1 cellular context compared by ENCODE assay signal in the genomic region with DNA sequence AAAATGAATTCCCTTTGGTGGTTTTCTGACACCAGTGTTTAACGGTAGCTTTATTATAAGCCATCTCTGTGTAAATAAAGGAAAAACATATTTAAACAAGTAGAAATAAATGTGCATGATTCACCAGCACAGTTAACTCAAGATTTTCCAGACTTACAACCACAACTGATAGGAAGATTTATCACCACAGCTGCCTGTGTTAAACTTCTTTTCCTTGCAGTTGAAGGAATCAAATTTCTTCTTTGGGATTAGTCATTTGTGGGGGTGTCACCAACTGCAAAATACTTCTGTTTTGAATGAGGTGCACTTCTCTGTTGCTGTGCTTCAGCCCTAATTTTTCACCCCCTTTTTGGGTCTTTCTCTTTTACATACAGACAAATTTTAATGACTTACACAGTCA.
A peak's percentile ranks its signal among the peaks of the same experiment; 100 is the strongest.
TF ChIP-seq lines count a peak whose summit lies in the region.

No MANE protein-coding gene starts in this region.

TF ChIP-seq in K562, 482 proteins besides CTCF, POLR2A, EP300 and RAD21 (continued from another document and continues in another):
- TF ChIP-seq, protein P1, sequence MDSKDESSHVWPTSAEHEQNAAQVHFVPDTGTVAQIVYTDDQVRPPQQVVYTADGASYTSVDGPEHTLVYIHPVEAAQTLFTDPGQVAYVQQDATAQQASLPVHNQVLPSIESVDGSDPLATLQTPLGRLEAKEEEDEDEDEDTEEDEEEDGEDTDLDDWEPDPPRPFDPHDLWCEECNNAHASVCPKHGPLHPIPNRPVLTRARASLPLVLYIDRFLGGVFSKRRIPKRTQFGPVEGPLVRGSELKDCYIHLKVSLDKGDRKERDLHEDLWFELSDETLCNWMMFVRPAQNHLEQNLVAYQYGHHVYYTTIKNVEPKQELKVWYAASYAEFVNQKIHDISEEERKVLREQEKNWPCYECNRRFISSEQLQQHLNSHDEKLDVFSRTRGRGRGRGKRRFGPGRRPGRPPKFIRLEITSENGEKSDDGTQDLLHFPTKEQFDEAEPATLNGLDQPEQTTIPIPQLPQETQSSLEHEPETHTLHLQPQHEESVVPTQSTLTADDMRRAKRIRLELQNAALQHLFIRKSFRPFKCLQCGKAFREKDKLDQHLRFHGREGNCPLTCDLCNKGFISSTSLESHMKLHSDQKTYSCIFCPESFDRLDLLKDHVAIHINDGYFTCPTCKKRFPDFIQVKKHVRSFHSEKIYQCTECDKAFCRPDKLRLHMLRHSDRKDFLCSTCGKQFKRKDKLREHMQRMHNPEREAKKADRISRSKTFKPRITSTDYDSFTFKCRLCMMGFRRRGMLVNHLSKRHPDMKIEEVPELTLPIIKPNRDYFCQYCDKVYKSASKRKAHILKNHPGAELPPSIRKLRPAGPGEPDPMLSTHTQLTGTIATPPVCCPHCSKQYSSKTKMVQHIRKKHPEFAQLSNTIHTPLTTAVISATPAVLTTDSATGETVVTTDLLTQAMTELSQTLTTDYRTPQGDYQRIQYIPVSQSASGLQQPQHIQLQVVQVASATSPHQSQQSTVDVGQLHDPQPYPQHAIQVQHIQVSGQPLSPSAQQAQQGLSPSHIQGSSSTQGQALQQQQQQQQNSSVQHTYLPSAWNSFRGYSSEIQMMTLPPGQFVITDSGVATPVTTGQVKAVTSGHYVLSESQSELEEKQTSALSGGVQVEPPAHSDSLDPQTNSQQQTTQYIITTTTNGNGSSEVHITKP (IDR thresholded peaks at IDR 0.05; ENCODE audit: partially characterized antibody), result peak; percentile 15
- peak; percentile 62 for TF ChIP-seq CBFA2T3 (IDR thresholded peaks at IDR 0.05)
- peak in 1 of 2 experiments; percentile 81; a peak in 2 of 4 replicates for TF ChIP-seq FOXA3 (CRISPR knock-in tag; conservative IDR thresholded peaks at IDR 0.05 in 1 of 2, IDR thresholded peaks at IDR 0.05 in 1 of 2)
- peak; percentile 96 for TF ChIP-seq MEIS2 (IDR thresholded peaks at IDR 0.05; ENCODE audit: partially characterized antibody)
- TF ChIP-seq, protein P2, sequence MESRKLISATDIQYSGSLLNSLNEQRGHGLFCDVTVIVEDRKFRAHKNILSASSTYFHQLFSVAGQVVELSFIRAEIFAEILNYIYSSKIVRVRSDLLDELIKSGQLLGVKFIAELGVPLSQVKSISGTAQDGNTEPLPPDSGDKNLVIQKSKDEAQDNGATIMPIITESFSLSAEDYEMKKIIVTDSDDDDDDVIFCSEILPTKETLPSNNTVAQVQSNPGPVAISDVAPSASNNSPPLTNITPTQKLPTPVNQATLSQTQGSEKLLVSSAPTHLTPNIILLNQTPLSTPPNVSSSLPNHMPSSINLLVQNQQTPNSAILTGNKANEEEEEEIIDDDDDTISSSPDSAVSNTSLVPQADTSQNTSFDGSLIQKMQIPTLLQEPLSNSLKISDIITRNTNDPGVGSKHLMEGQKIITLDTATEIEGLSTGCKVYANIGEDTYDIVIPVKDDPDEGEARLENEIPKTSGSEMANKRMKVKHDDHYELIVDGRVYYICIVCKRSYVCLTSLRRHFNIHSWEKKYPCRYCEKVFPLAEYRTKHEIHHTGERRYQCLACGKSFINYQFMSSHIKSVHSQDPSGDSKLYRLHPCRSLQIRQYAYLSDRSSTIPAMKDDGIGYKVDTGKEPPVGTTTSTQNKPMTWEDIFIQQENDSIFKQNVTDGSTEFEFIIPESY (CRISPR knock-in tag; IDR thresholded peaks at IDR 0.05), result no peak
- TF ChIP-seq, protein P3, sequence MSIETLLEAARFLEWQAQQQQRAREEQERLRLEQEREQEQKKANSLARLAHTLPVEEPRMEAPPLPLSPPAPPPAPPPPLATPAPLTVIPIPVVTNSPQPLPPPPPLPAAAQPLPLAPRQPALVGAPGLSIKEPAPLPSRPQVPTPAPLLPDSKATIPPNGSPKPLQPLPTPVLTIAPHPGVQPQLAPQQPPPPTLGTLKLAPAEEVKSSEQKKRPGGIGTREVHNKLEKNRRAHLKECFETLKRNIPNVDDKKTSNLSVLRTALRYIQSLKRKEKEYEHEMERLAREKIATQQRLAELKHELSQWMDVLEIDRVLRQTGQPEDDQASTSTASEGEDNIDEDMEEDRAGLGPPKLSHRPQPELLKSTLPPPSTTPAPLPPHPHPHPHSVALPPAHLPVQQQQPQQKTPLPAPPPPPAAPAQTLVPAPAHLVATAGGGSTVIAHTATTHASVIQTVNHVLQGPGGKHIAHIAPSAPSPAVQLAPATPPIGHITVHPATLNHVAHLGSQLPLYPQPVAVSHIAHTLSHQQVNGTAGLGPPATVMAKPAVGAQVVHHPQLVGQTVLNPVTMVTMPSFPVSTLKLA (conservative IDR thresholded peaks at IDR 0.05), result no peak
- TF ChIP-seq, protein P4, sequence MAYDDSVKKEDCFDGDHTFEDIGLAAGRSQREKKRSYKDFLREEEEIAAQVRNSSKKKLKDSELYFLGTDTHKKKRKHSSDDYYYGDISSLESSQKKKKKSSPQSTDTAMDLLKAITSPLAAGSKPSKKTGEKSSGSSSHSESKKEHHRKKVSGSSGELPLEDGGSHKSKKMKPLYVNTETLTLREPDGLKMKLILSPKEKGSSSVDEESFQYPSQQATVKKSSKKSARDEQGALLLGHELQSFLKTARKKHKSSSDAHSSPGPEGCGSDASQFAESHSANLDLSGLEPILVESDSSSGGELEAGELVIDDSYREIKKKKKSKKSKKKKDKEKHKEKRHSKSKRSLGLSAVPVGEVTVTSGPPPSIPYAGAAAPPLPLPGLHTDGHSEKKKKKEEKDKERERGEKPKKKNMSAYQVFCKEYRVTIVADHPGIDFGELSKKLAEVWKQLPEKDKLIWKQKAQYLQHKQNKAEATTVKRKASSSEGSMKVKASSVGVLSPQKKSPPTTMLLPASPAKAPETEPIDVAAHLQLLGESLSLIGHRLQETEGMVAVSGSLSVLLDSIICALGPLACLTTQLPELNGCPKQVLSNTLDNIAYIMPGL (CRISPR knock-in tag; IDR thresholded peaks at IDR 0.05), result no peak
- peak; percentile 37 for TF ChIP-seq TCF3 (CRISPR knock-in tag; IDR thresholded peaks at IDR 0.05)
- TF ChIP-seq FOXK2 (conservative IDR thresholded peaks at IDR 0.05 in 1 of 2, IDR thresholded peaks at IDR 0.05 in 1 of 2; ENCODE audit: low read depth in 2 of 2), result 0 out of 4 replicates have a peak, but pooled peaks of 1 of the 2 experiments have one; percentile 14
- TF ChIP-seq TBL1XR1 (IDR thresholded peaks at IDR 0.05; ENCODE audit: low read length in 2 of 2), result peak in 1 of 2 experiments; percentile 54; a peak in 2 of 4 replicates
- TF ChIP-seq, protein P5, sequence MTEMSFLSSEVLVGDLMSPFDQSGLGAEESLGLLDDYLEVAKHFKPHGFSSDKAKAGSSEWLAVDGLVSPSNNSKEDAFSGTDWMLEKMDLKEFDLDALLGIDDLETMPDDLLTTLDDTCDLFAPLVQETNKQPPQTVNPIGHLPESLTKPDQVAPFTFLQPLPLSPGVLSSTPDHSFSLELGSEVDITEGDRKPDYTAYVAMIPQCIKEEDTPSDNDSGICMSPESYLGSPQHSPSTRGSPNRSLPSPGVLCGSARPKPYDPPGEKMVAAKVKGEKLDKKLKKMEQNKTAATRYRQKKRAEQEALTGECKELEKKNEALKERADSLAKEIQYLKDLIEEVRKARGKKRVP (CRISPR knock-in tag; IDR thresholded peaks at IDR 0.05), result no peak
- TF ChIP-seq ETV5 (CRISPR knock-in tag; IDR thresholded peaks at IDR 0.05; ENCODE audit: low read depth), result no peak
- TF ChIP-seq, protein P6, sequence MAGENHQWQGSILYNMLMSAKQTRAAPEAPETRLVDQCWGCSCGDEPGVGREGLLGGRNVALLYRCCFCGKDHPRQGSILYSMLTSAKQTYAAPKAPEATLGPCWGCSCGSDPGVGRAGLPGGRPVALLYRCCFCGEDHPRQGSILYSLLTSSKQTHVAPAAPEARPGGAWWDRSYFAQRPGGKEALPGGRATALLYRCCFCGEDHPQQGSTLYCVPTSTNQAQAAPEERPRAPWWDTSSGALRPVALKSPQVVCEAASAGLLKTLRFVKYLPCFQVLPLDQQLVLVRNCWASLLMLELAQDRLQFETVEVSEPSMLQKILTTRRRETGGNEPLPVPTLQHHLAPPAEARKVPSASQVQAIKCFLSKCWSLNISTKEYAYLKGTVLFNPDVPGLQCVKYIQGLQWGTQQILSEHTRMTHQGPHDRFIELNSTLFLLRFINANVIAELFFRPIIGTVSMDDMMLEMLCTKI (IDR thresholded peaks at IDR 0.05; ENCODE audit: partially characterized antibody), result no peak
- TF ChIP-seq, protein P7, sequence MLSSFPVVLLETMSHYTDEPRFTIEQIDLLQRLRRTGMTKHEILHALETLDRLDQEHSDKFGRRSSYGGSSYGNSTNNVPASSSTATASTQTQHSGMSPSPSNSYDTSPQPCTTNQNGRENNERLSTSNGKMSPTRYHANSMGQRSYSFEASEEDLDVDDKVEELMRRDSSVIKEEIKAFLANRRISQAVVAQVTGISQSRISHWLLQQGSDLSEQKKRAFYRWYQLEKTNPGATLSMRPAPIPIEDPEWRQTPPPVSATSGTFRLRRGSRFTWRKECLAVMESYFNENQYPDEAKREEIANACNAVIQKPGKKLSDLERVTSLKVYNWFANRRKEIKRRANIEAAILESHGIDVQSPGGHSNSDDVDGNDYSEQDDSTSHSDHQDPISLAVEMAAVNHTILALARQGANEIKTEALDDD (IDR thresholded peaks at IDR 0.05), result peak; percentile 70
- peak; percentile 75; the same call in 1 of the 2 replicates for TF ChIP-seq SMARCE1 (IDR thresholded peaks at IDR 0.05)
- TF ChIP-seq ADNP (tag; IDR thresholded peaks at IDR 0.05), result peak; percentile 8; the same call in 1 of the 2 replicates
- no peak for TF ChIP-seq NFE2 (IDR thresholded peaks at IDR 0.05; ENCODE audit: low read depth)
- no peak for TF ChIP-seq CHCHD3 (CRISPR knock-in tag; IDR thresholded peaks at IDR 0.05)
- 0 out of 2 replicates have a peak, but pooled peaks have one; percentile 20 for TF ChIP-seq FOXM1 (IDR thresholded peaks at IDR 0.05; ENCODE audit: low read depth)
- no peak for TF ChIP-seq FOXM1 (CRISPR knock-in tag; IDR thresholded peaks at IDR 0.05; ENCODE audit: low read depth)
- TF ChIP-seq, protein P8, sequence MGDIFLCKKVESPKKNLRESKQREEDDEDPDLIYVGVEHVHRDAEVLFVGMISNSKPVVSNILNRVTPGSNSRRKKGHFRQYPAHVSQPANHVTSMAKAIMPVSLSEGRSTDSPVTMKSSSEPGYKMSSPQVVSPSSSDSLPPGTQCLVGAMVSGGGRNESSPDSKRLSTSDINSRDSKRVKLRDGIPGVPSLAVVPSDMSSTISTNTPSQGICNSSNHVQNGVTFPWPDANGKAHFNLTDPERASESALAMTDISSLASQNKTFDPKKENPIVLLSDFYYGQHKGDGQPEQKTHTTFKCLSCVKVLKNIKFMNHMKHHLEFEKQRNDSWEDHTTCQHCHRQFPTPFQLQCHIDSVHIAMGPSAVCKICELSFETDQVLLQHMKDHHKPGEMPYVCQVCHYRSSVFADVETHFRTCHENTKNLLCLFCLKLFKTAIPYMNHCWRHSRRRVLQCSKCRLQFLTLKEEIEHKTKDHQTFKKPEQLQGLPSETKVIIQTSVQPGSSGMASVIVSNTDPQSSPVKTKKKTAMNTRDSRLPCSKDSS (IDR thresholded peaks at IDR 0.05; ENCODE audit: low read depth, partially characterized antibody), result no peak
- no peak for TF ChIP-seq SPI1 (IDR thresholded peaks at IDR 0.05; ENCODE audit: borderline replicate concordance, low read depth, low read length)
- TF ChIP-seq CBFA2T2 (conservative IDR thresholded peaks at IDR 0.05), result peak; percentile 43
- TF ChIP-seq RCOR1 (IDR thresholded peaks at IDR 0.05; ENCODE audit: borderline replicate concordance in 1 of 2, low read depth in 2 of 2, low read length in 2 of 2), result peak in 1 of 2 experiments; percentile 57; a peak in 2 of 4 replicates
- TF ChIP-seq, protein P9, sequence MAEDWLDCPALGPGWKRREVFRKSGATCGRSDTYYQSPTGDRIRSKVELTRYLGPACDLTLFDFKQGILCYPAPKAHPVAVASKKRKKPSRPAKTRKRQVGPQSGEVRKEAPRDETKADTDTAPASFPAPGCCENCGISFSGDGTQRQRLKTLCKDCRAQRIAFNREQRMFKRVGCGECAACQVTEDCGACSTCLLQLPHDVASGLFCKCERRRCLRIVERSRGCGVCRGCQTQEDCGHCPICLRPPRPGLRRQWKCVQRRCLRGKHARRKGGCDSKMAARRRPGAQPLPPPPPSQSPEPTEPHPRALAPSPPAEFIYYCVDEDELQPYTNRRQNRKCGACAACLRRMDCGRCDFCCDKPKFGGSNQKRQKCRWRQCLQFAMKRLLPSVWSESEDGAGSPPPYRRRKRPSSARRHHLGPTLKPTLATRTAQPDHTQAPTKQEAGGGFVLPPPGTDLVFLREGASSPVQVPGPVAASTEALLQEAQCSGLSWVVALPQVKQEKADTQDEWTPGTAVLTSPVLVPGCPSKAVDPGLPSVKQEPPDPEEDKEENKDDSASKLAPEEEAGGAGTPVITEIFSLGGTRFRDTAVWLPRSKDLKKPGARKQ (CRISPR knock-in tag; IDR thresholded peaks at IDR 0.05), result no peak
- no peak for TF ChIP-seq ZNF707 (CRISPR knock-in tag; conservative IDR thresholded peaks at IDR 0.05)
- TF ChIP-seq TEAD1 (CRISPR knock-in tag; IDR thresholded peaks at IDR 0.05), result 0 out of 4 replicates have a peak, but pooled peaks of 1 of the 2 experiments have one; percentile 7
- TF ChIP-seq, protein P10, sequence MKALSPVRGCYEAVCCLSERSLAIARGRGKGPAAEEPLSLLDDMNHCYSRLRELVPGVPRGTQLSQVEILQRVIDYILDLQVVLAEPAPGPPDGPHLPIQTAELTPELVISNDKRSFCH (CRISPR knock-in tag; IDR thresholded peaks at IDR 0.05), result no peak
- TF ChIP-seq, protein P10 (tag; IDR thresholded peaks at IDR 0.05), result no peak
- no peak for TF ChIP-seq NFYB (IDR thresholded peaks at IDR 0.05; ENCODE audit: extremely low read depth, insufficient read length)
- TF ChIP-seq, protein P11, sequence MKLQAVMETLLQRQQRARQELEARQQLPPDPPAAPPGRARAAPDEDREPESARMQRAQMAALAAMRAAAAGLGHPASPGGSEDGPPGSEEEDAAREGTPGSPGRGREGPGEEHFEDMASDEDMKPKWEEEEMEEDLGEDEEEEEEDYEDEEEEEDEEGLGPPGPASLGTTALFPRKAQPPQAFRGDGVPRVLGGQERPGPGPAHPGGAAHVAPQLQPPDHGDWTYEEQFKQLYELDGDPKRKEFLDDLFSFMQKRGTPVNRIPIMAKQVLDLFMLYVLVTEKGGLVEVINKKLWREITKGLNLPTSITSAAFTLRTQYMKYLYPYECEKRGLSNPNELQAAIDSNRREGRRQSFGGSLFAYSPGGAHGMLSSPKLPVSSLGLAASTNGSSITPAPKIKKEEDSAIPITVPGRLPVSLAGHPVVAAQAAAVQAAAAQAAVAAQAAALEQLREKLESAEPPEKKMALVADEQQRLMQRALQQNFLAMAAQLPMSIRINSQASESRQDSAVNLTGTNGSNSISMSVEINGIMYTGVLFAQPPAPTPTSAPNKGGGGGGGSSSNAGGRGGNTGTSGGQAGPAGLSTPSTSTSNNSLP (IDR thresholded peaks at IDR 0.05; ENCODE audit: borderline replicate concordance, low read depth, low read length), result peak; percentile 31; the same call in 1 of the 2 replicates
- TF ChIP-seq, protein P12, sequence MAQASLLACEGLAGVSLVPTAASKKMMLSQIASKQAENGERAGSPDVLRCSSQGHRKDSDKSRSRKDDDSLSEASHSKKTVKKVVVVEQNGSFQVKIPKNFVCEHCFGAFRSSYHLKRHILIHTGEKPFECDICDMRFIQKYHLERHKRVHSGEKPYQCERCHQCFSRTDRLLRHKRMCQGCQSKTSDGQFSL (CRISPR knock-in tag; IDR thresholded peaks at IDR 0.05), result 0 out of 2 replicates have a peak, but pooled peaks have one; percentile 39
- TF ChIP-seq, protein P12 (tag; IDR thresholded peaks at IDR 0.05), result no peak
- TF ChIP-seq YY1 (IDR thresholded peaks at IDR 0.05; ENCODE audit: borderline replicate concordance in 1 of 3, control insufficient read depth in 1 of 3, extremely low read depth in 1 of 3, insufficient read depth in 3 of 3, insufficient read length in 1 of 3, insufficient replicate concordance in 2 of 3, low read depth in 1 of 3, low read length in 2 of 3), result no peak
- TF ChIP-seq SMARCC2 (IDR thresholded peaks at IDR 0.05; ENCODE audit: low read depth), result 0 out of 2 replicates have a peak, but pooled peaks have one; percentile 34
